ENCODE assay signal across 8 cellular contexts in the genomic region with DNA sequence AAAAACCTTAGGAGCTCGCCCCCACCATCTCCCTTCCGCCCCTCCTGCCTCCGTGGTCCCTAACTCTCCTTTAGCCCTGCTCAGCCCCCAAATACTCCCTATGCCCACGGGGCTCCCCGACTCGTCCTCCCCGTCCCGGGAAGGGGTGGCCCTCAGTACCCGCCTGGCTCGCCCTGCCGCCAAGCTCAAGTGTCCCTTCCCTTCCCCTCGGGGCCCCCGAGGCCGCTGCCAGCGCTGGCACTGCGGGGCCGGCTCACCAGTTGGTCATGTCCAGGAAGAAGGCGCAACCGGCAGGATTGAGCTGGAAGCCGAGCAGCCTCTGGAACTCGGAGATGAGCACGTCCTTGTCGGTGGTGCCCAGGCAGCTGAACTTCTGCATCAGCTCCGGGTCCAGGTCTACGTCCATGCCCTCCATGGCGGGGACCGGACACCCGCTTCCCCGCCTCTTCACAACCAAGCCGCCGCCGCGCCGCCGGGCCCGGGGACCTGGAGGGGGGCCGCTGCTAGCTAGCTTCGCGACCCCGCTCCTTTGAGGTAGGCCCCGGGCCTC. TPM values are rescaled to one million over a fixed set of nuclear protein-coding genes. Genes with fewer than 3 reads are reported as not detected.
DNase-seq lines count a peak whose midpoint lies in the region; ATAC-seq and TF ChIP-seq lines count a peak whose summit lies in the region.

No MANE protein-coding gene starts in this region.

- no peak for TF ChIP-seq EP300 in tibial nerve (IDR thresholded peaks at IDR 0.05)

- peak; percentile 20 for ATAC-seq in HG02610 (IDR thresholded peaks at IDR 0.05; ENCODE audit: unreplicated experiment)

- peaks cover 11% of the 10 kb centered on the region for H3K79me1 ChIP-seq in mesendoderm (ENCODE audit: low read length)

- H2AK5ac ChIP-seq in mesendoderm (ENCODE audit: low read length) = peak overlapping the region; percentile 67

- no peak overlapping the region for H4K8ac ChIP-seq in mesendoderm (ENCODE audit: low read depth, low read length)

- no peak overlapping the region for H3K18ac ChIP-seq in mesendoderm (ENCODE audit: low read length)

- H3K56ac ChIP-seq in mesendoderm (ENCODE audit: low read length) = peak overlapping the region; percentile 95

- H3K9me3 ChIP-seq in NT2/D1 (ENCODE audit: insufficient read depth, low read length) = no peaks in the 10 kb centered on the region
- no peaks in the 10 kb centered on the region for H3K9me3 ChIP-seq in tibial nerve

- H3K27me3 ChIP-seq in NT2/D1 (ENCODE audit: insufficient read depth, insufficient read length) (no peaks in the 10 kb centered on the region), mesendoderm (ENCODE audit: insufficient read depth, low read length, poor library complexity) (no peaks in the 10 kb centered on the region), tibial nerve (no peaks in the 10 kb centered on the region)

- DNase-seq in NOMO-1 treated with DMSO at 0.1 percent for 48 hours (lab: John Stamatoyannopoulos, UW; ENCODE audit: unreplicated experiment) = peak; percentile 57
- no peak for DNase-seq in NOMO-1 treated with dmso at 0.1 percent for 144 hours (lab: John Stamatoyannopoulos, UW; ENCODE audit: unreplicated experiment)
- no peak for DNase-seq in NT2/D1 (ENCODE audit: low read depth, low spot score)
- DNase-seq in dedifferentiated amniotic fluid mesenchymal stem cell (ENCODE audit: extremely low spot score) = peak; percentile 50
- DNase-seq in mesendoderm = peak; percentile 49
- DNase-seq in tibial nerve (ENCODE audit: low spot score in 2 of 2) = peak in 1 of 2 donors; percentile 18
- DNase-seq in NCI-H345 (lab: John Stamatoyannopoulos, UW) = no peak

- H3K27ac ChIP-seq in mesendoderm (ENCODE audit: low read depth, low read length) = no peak overlapping the region
- peak overlapping the region; percentile 85 to 89 (median 88) for H3K27ac ChIP-seq in tibial nerve

- H4K5ac ChIP-seq in mesendoderm (ENCODE audit: low read length) = no peak overlapping the region

- no peak for TF ChIP-seq POLR2A in tibial nerve (IDR thresholded peaks at IDR 0.05)

- H3K23ac ChIP-seq in mesendoderm (ENCODE audit: low read length) = peak overlapping the region; percentile 29

- H3K4me2 ChIP-seq in mesendoderm (ENCODE audit: low read length) = peak overlapping the region; percentile 100

- H2BK15ac ChIP-seq in mesendoderm (replicated peaks; ENCODE audit: low read depth) = no peak overlapping the region

- H3K9ac ChIP-seq in NT2/D1 (ENCODE audit: insufficient read length, low read depth) (peak overlapping the region; percentile 95), mesendoderm (ENCODE audit: low read length) (peak overlapping the region; percentile 97)

- TF ChIP-seq CTCF in tibial nerve (IDR thresholded peaks at IDR 0.05) = no peak

- H3K4ac ChIP-seq in mesendoderm (ENCODE audit: low read depth, low read length) = no peak overlapping the region

- H3K4me3 ChIP-seq in NT2/D1 (ENCODE audit: insufficient read length, low read depth) = peak overlapping the region; percentile 87
- H3K4me3 ChIP-seq in mesendoderm (ENCODE audit: low read length) = peak overlapping the region; percentile 99
- peak overlapping the region; percentile 66 to 91 (median 72) for H3K4me3 ChIP-seq in tibial nerve

- H3K79me2 ChIP-seq in mesendoderm (ENCODE audit: control insufficient read depth, insufficient read depth, low read length) = peaks cover 31% of the 10 kb centered on the region

- no CpG with 5 or more reads among the region's 41 CpGs for WGBS in mesendoderm (ENCODE audit: extremely low coverage, insufficient coverage, low lambda C conversion rate)
- WGBS in tibial nerve, 2 donors = 1% methylated on average over 21 to 27 of the region's 41 CpGs

- H3K36me3 ChIP-seq in NT2/D1 (ENCODE audit: insufficient read depth, insufficient read length, low read length) (peaks cover 7% of the 10 kb centered on the region), mesendoderm (ENCODE audit: control insufficient read depth, insufficient read depth, low read length) (no peaks in the 10 kb centered on the region), tibial nerve (no peaks in the 10 kb centered on the region)

- H2BK120ac ChIP-seq in mesendoderm (ENCODE audit: low read depth, low read length) = no peak overlapping the region

- H2BK5ac ChIP-seq in mesendoderm (ENCODE audit: low read length) = no peak overlapping the region

- H3K4me1 ChIP-seq in NT2/D1 (ENCODE audit: insufficient read depth, insufficient read length) (no peaks in the 10 kb centered on the region), mesendoderm (ENCODE audit: control insufficient read depth, low read depth, low read length) (peaks cover 6% of the 10 kb centered on the region), tibial nerve (peaks cover 0 to 35% (median 14%) of the 10 kb centered on the region in 4 donors)

RNA-seq across cellular contexts. Expression of gene ILRUN, which starts 0.3 kb away (rescaled TPM):
- 38.4 TPM for polyA plus RNA-seq in mesendoderm (2013, experiment 1 of 2)
- polyA plus RNA-seq in mesendoderm (2013, experiment 2 of 2) = 37.8 TPM
- total RNA-seq in tibial nerve = 10 to 100 TPM; 57.6 to 78.9 (median 65.7) TPM

Comparison
In these comparisons a context has a peak if more than half of its experiments do, and no peak if none do; other contexts are left out.
1. DNase-seq: peak in NOMO-1 treated with DMSO at 0.1 percent for 48 hours (single experiment), dedifferentiated amniotic fluid mesenchymal stem cell (single experiment) and mesendoderm (single experiment); none in NOMO-1 treated with dmso at 0.1 percent for 144 hours (single experiment), NT2/D1 (single experiment) and NCI-H345 (single experiment).
2. Peak in every context shown above with its lines, with median percentiles within 50 percentile points of each other: H3K4me3 ChIP-seq.